In genomic region chr3:115658337-115659181, GRCh38 we compare ENCODE assay signal across 8 cellular contexts. TPM values are rescaled to one million over a fixed set of nuclear protein-coding genes. Genes with fewer than 3 reads are reported as not detected.
DNase-seq lines count a peak whose midpoint lies in the region; ATAC-seq, FAIRE-seq and TF ChIP-seq lines count a peak whose summit lies in the region.

No MANE protein-coding gene starts in this region.

- no peak for TF ChIP-seq POLR2A in breast epithelium (IDR thresholded peaks at IDR 0.05)

- no peak for TF ChIP-seq CTCF in WERI-Rb-1 (IDR thresholded peaks at IDR 0.05; ENCODE audit: low read depth, low read length)
- no peak for TF ChIP-seq CTCF in breast epithelium (IDR thresholded peaks at IDR 0.05)

- ATAC-seq in HG02885 (IDR thresholded peaks at IDR 0.05; ENCODE audit: poor library complexity, unreplicated experiment) = peak; percentile 85

- DNase-seq in GM18507 (ENCODE audit: extremely low spot score, insufficient read length, low read depth) (peak; percentile 38), NCI-H1694 treated with DMSO at 0.1 percent for 48 hours (lab: John Stamatoyannopoulos, UW) (peak; percentile 67), WERI-Rb-1 (peak; percentile 82), breast epithelium (ENCODE audit: low spot score in 2 of 2) (peak; percentile 38 to 58), iPS-NIHi11 (ENCODE audit: low spot score) (peak; percentile 80), small intestine (peak; percentile 63), OCI-M2 (lab: John Stamatoyannopoulos, UW; ENCODE audit: unreplicated experiment) (no peak)

- H3K4me1 ChIP-seq in breast epithelium (no peaks in the 10 kb centered on the region), small intestine (ENCODE audit: control insufficient read depth in 2 of 2, insufficient read depth in 1 of 2, low read depth in 1 of 2, low read length in 1 of 2) (no peaks in the 10 kb centered on the region)

- intact Hi-C loops in breast epithelium (cut with DNase I; ENCODE audit: low total_unique reads) = no loop called here

- WGBS in small intestine, 3 donors = 1% methylated on average over 51 to 58 of the region's 58 CpGs

- H3K27me3 ChIP-seq in WERI-Rb-1 (ENCODE audit: insufficient read depth, low read depth, severe bottlenecking) = no peaks in the 10 kb centered on the region
- no peaks in the 10 kb centered on the region for H3K27me3 ChIP-seq in breast epithelium
- no peaks in the 10 kb centered on the region for H3K27me3 ChIP-seq in small intestine (ENCODE audit: control insufficient read depth in 2 of 2, insufficient read depth in 2 of 2, low read length in 2 of 2)

- no peaks in the 10 kb centered on the region for H3K9me3 ChIP-seq in WERI-Rb-1 (ENCODE audit: severe bottlenecking)
- H3K9me3 ChIP-seq in breast epithelium = no peaks in the 10 kb centered on the region
- no peaks in the 10 kb centered on the region for H3K9me3 ChIP-seq in small intestine (ENCODE audit: control insufficient read depth, low read depth)

- H3K36me3 ChIP-seq in WERI-Rb-1 = no peaks in the 10 kb centered on the region
- no peaks in the 10 kb centered on the region for H3K36me3 ChIP-seq in breast epithelium
- no peaks in the 10 kb centered on the region for H3K36me3 ChIP-seq in small intestine (ENCODE audit: control insufficient read depth in 2 of 2, insufficient read depth in 2 of 2, low read length in 2 of 2)

- H3K4me3 ChIP-seq in WERI-Rb-1 (ENCODE audit: low read depth, low read length) (peak overlapping the region; percentile 70), breast epithelium (peak overlapping the region; percentile 67 to 84 (median 82)), small intestine (ENCODE audit: low read depth in 1 of 2, low read length in 2 of 2) (peak overlapping the region; percentile 59 to 76)

- FAIRE-seq in GM18507 (lab: Jason Lieb, UNC) (peak; percentile 83), small intestine (lab: Jason Lieb, UNC) (no peak)

- peak overlapping the region; percentile 70 for H3K27ac ChIP-seq in WERI-Rb-1
- H3K27ac ChIP-seq in breast epithelium = peak overlapping the region; percentile 94 to 95
- peak overlapping the region; percentile 45 to 96 for H3K27ac ChIP-seq in small intestine (ENCODE audit: low read depth in 1 of 2, low read length in 1 of 2)

RNA-seq across cellular contexts. Expression of gene GAP43, which starts 35.2 kb away (rescaled TPM):
- total RNA-seq in breast epithelium = under 1 TPM in 1 of 3 donors, not detected in 2; 0.16 TPM
- 10 to 100 TPM in 1 of 3 donors, under 1 TPM in 1, not detected in 1; 0.54 to 22.3 TPM for polyA plus RNA-seq in small intestine
